Comparison of ENCODE assay signal across 7 cellular contexts in genomic region chr3:98563661-98564281, GRCh38. TPM values are rescaled to one million over a fixed set of nuclear protein-coding genes. Genes with fewer than 3 reads are reported as not detected.
DNase-seq lines count a peak whose midpoint lies in the region; ATAC-seq and TF ChIP-seq lines count a peak whose summit lies in the region.

No MANE protein-coding gene starts in this region.

- ATAC-seq in GM18873 (IDR thresholded peaks at IDR 0.05; ENCODE audit: low FRiP score, unreplicated experiment) (peak; percentile 64), HG02763 (IDR thresholded peaks at IDR 0.05; ENCODE audit: unreplicated experiment) (peak; percentile 61), foreskin keratinocyte (peak; percentile 76), heart left ventricle (no peak)

- DNase-seq in foreskin keratinocyte (peak; percentile 54 to 69), cardiac septum (ENCODE audit: low spot score) (no peak), heart left ventricle (no peak), DMS153 (lab: John Stamatoyannopoulos, UW) (no peak)

- 77 to 90% (median 84%) methylated on average over 4 of the region's 4 CpGs for WGBS in heart left ventricle, 4 donors

- H3K27me3 ChIP-seq in OCI-LY3 (ENCODE audit: low read depth, low read length) (peaks cover 20% of the 10 kb centered on the region), foreskin keratinocyte (no peaks in the 10 kb centered on the region), heart left ventricle (no peaks in the 10 kb centered on the region)

- H3K27ac ChIP-seq in OCI-LY3 (ENCODE audit: low read length) (no peak overlapping the region), foreskin keratinocyte (no peak overlapping the region), heart left ventricle (peak overlapping the region in 1 of 12 donors; percentile 59)

- no peaks in the 10 kb centered on the region for H3K9me3 ChIP-seq in OCI-LY3 (ENCODE audit: insufficient read depth, low read length)
- H3K9me3 ChIP-seq in heart left ventricle, result peaks cover 0 to 3% (median 0%) of the 10 kb centered on the region in 12 donors

- TF ChIP-seq POLR2A in heart left ventricle (IDR thresholded peaks at IDR 0.05), result no peak

- H3K4me1 ChIP-seq in OCI-LY3 (ENCODE audit: low read length) (peaks cover 28% of the 10 kb centered on the region), foreskin keratinocyte (peaks cover 10% of the 10 kb centered on the region), heart left ventricle (peaks cover 0 to 36% (median 0%) of the 10 kb centered on the region in 12 donors)

- TF ChIP-seq CTCF in OCI-LY3 (IDR thresholded peaks at IDR 0.05; ENCODE audit: low read depth, low read length) (no peak), foreskin keratinocyte (conservative IDR thresholded peaks at IDR 0.05) (no peak), heart left ventricle (IDR thresholded peaks at IDR 0.05) (no peak)

- 0 out of 2 replicates have a peak overlapping the region, but pooled peaks have one; percentile 0 for H3K4me2 ChIP-seq in OCI-LY3 (ENCODE audit: low read length)

- intact Hi-C loops in cardiac septum (cut with DNase I), result no loop called here
- intact Hi-C loops in heart left ventricle (cut with DNase I), result no loop called here

- H4K20me1 ChIP-seq in OCI-LY3 (ENCODE audit: insufficient read depth, low read length), result no peaks in the 10 kb centered on the region

- H3K36me3 ChIP-seq in OCI-LY3 (replicated peaks; ENCODE audit: low read depth, low read length) (no peaks in the 10 kb centered on the region), heart left ventricle (no peaks in the 10 kb centered on the region)

- H3K79me2 ChIP-seq in OCI-LY3 (ENCODE audit: low read length), result no peaks in the 10 kb centered on the region

- no peak overlapping the region for H2AFZ ChIP-seq in OCI-LY3 (ENCODE audit: low read depth, low read length)

- no peak overlapping the region for H3K9ac ChIP-seq in OCI-LY3 (ENCODE audit: low read length)

- H3K4me3 ChIP-seq in OCI-LY3 (ENCODE audit: low read length), result no peak overlapping the region
- H3K4me3 ChIP-seq in heart left ventricle, result no peak overlapping the region

RNA-seq across cellular contexts. Expression of gene CPOX, which starts 29.6 kb away (rescaled TPM):
- total RNA-seq in foreskin keratinocyte, result 23.3 and 26.9 TPM in 2 replicates
- polyA plus RNA-seq in foreskin keratinocyte, result 13.1 and 16.1 TPM in 2 replicates
- 10.3 TPM for total RNA-seq in cardiac septum
- total RNA-seq in heart left ventricle, result 10 to 100 TPM in 7 of 9 donors, 1 to 10 TPM in 2; 7.7 to 13.6 (median 12.4) TPM
- polyA plus RNA-seq in heart left ventricle, result 10 to 100 TPM in 1 of 2 donors, 1 to 10 TPM in 1; 8.2 to 13.1 TPM

RNA-seq across cellular contexts. Expression of gene GPR15, which starts 32.0 kb away (rescaled TPM):
- total RNA-seq in foreskin keratinocyte (not detected in 2 replicates), cardiac septum (not detected), heart left ventricle (not detected)
- polyA plus RNA-seq in foreskin keratinocyte (not detected in 2 replicates), heart left ventricle (not detected)

RNA-seq across cellular contexts. Expression of gene CLDND1, which starts 41.1 kb away (rescaled TPM):
- total RNA-seq in foreskin keratinocyte (52.2 and 55.4 TPM in 2 replicates), cardiac septum (80.8 TPM), heart left ventricle (100 to 1,000 TPM in 2 of 9 donors, 10 to 100 TPM in 7; 64.2 to 155 (median 77.0) TPM)
- polyA plus RNA-seq in foreskin keratinocyte (31.3 and 40.3 TPM in 2 replicates), heart left ventricle (10 to 100 TPM; 55.0 to 86.9 TPM)

Comparison
In these comparisons a context has a peak if more than half of its experiments do, and no peak if none do; other contexts are left out.
1. ATAC-seq: peak in GM18873 (single experiment), HG02763 (single experiment) and foreskin keratinocyte (single experiment); none in heart left ventricle (0 of 4).
2. DNase-seq: peak in foreskin keratinocyte (2 of 2); none in cardiac septum (single experiment), heart left ventricle (0 of 5) and DMS153 (single experiment).